9 cellular contexts compared by ENCODE assay signal in genomic region chr12:81668475-81668874, GRCh38.
DNase-seq lines count a peak whose midpoint lies in the region; ATAC-seq, FAIRE-seq and TF ChIP-seq lines count a peak whose summit lies in the region.
"Had no signal": no experiment of that assay in that cellular context is flagged by ENCODE, and none has a peak within 500 bp of the region (broad histone marks: within the 10 kb centered on the region; RNA-seq: fewer than 3 reads in every experiment).

No MANE protein-coding gene starts in this region.

- peak; percentile 29 for DNase-seq in activated CD4-positive, alpha-beta T cell treated with anti-CD3 and anti-CD28 coated beads for 36 hours
- DNase-seq in activated CD4-positive, alpha-beta T cell treated with anti-CD3 and anti-CD28 coated beads, Interleukin-2, amount 10 ng/mL, durations not matched to agents 24 days and 14 days: no peak
- DNase-seq in PC-3 (peak; percentile 52), keratinocyte (ENCODE audit: low read depth, low spot score) (peak; percentile 75), T-helper 17 cell (no peak), KBM-7 (no peak), right atrium auricular region (ENCODE audit: low spot score) (no peak)
- DNase-seq: heart right ventricle had no signal

- H3K27ac ChIP-seq in PC-3 (ENCODE audit: low read length) (no peak overlapping the region), keratinocyte (ENCODE audit: control insufficient read depth, insufficient read depth, low read length) (no peak overlapping the region), right atrium auricular region (no peak overlapping the region)
- H3K27ac ChIP-seq: heart right ventricle had no signal

- H3K79me2 ChIP-seq in PC-3 (ENCODE audit: low read length) (no peaks in the 10 kb centered on the region), keratinocyte (ENCODE audit: control insufficient read depth, insufficient read depth, low read length) (no peaks in the 10 kb centered on the region)

- no peak overlapping the region for H3K27ac Mint-ChIP-seq in activated CD4-positive, alpha-beta T cell treated with anti-CD3 and anti-CD28 coated beads for 36 hours
- no peak overlapping the region for H3K27ac Mint-ChIP-seq in activated CD4-positive, alpha-beta T cell treated with anti-CD3 and anti-CD28 coated beads, Interleukin-2, amount 10 ng/mL, durations not matched to agents 24 days and 14 days
- H3K27ac Mint-ChIP-seq in T-helper 17 cell: no peak overlapping the region

- H4K20me1 ChIP-seq in PC-3 (ENCODE audit: low read length) (no peaks in the 10 kb centered on the region), keratinocyte (ENCODE audit: control insufficient read depth, extremely low read depth, insufficient read depth, low read length) (no peaks in the 10 kb centered on the region)

- peaks cover 5% of the 10 kb centered on the region for H3K4me1 Mint-ChIP-seq in activated CD4-positive, alpha-beta T cell treated with anti-CD3 and anti-CD28 coated beads for 36 hours
- peaks cover 3% of the 10 kb centered on the region for H3K4me1 Mint-ChIP-seq in activated CD4-positive, alpha-beta T cell treated with anti-CD3 and anti-CD28 coated beads, Interleukin-2, amount 10 ng/mL, durations not matched to agents 24 days and 14 days
- no peaks in the 10 kb centered on the region for H3K4me1 Mint-ChIP-seq in T-helper 17 cell

- H3K4me2 ChIP-seq in PC-3 (ENCODE audit: low read length) (no peak overlapping the region), keratinocyte (ENCODE audit: control insufficient read depth, extremely low read depth, insufficient read depth, low read depth, low read length) (no peak overlapping the region)

- intact Hi-C loops in activated CD4-positive, alpha-beta T cell treated with anti-CD3 and anti-CD28 coated beads for 36 hours (cut with DNase I, micrococcal nuclease): loop anchor here (1.0 to 5.0 kb wide), 3 partner anchors 132 to 690 kb away; partner anchors contain the start of genes CCDC59 (in 1 of the 2) and METTL25 (in 1 of the 2)
- intact Hi-C loops in activated CD4-positive, alpha-beta T cell treated with anti-CD3 and anti-CD28 coated beads, Interleukin-2, amount 10 ng/mL, durations not matched to agents 24 days and 14 days (cut with micrococcal nuclease): no loop called here
- intact Hi-C loops in PC-3 (cut with micrococcal nuclease): no loop called here

- H3K27me3 Mint-ChIP-seq in activated CD4-positive, alpha-beta T cell treated with anti-CD3 and anti-CD28 coated beads for 36 hours: peaks cover 5% of the 10 kb centered on the region
- no peaks in the 10 kb centered on the region for H3K27me3 Mint-ChIP-seq in activated CD4-positive, alpha-beta T cell treated with anti-CD3 and anti-CD28 coated beads, Interleukin-2, amount 10 ng/mL, durations not matched to agents 24 days and 14 days
- no peaks in the 10 kb centered on the region for H3K27me3 Mint-ChIP-seq in T-helper 17 cell

- CTCF ChIA-PET in activated CD4-positive, alpha-beta T cell treated with anti-CD3 and anti-CD28 coated beads for 36 hours (lab: Charles Lee): no interaction called here
- CTCF ChIA-PET in PC-3 (lab: Charles Lee): no interaction called here

- peak; percentile 90 for FAIRE-seq in keratinocyte (lab: Jason Lieb, UNC)

- H3K9me2 ChIP-seq in PC-3 (replicated peaks; ENCODE audit: low read length): no peaks in the 10 kb centered on the region

- H3K4me3 Mint-ChIP-seq in activated CD4-positive, alpha-beta T cell treated with anti-CD3 and anti-CD28 coated beads for 36 hours: no peak overlapping the region
- H3K4me3 Mint-ChIP-seq in activated CD4-positive, alpha-beta T cell treated with anti-CD3 and anti-CD28 coated beads, Interleukin-2, amount 10 ng/mL, durations not matched to agents 24 days and 14 days: no peak overlapping the region
- no peak overlapping the region for H3K4me3 Mint-ChIP-seq in T-helper 17 cell

- H3K9me3 ChIP-seq in PC-3 (ENCODE audit: low read length) (0 out of 2 replicates have a peak, but pooled peaks cover 5% of the 10 kb centered on the region), keratinocyte (ENCODE audit: control insufficient read depth, low read depth, low read length) (no peaks in the 10 kb centered on the region), T-helper 17 cell (ENCODE audit: control insufficient read depth, low read length, poor library complexity, severe bottlenecking) (no peaks in the 10 kb centered on the region), right atrium auricular region (no peaks in the 10 kb centered on the region)
- H3K9me3 ChIP-seq: heart right ventricle had no signal

- TF ChIP-seq CTCF in PC-3 (conservative IDR thresholded peaks at IDR 0.05; ENCODE audit: low read depth, low read length) (no peak), keratinocyte (optimal IDR thresholded peaks at IDR 0.05 in 1 of 3, IDR thresholded peaks at IDR 0.05 in 1 of 3, conservative IDR thresholded peaks at IDR 0.05 in 1 of 3; ENCODE audit: extremely low read depth in 1 of 3, insufficient read depth in 2 of 3, low read length in 3 of 3) (no peak), right atrium auricular region (IDR thresholded peaks at IDR 0.05) (no peak)

- POLR2A ChIA-PET in activated CD4-positive, alpha-beta T cell treated with anti-CD3 and anti-CD28 coated beads for 36 hours (lab: Charles Lee): no interaction called here
- POLR2A ChIA-PET in PC-3 (lab: Charles Lee; ENCODE audit: unreplicated experiment): no interaction called here

- H3K9me3 Mint-ChIP-seq in activated CD4-positive, alpha-beta T cell treated with anti-CD3 and anti-CD28 coated beads for 36 hours (ENCODE audit: low read depth): peaks cover 2% of the 10 kb centered on the region
- H3K9me3 Mint-ChIP-seq in activated CD4-positive, alpha-beta T cell treated with anti-CD3 and anti-CD28 coated beads, Interleukin-2, amount 10 ng/mL, durations not matched to agents 24 days and 14 days: no peaks in the 10 kb centered on the region

- H3K36me3 ChIP-seq in PC-3 (ENCODE audit: low read depth, low read length): no peaks in the 10 kb centered on the region
- no peaks in the 10 kb centered on the region for H3K36me3 ChIP-seq in keratinocyte (ENCODE audit: control insufficient read depth in 2 of 2, extremely low read depth in 1 of 2, insufficient read depth in 2 of 2, low read length in 2 of 2)
- H3K36me3 ChIP-seq in right atrium auricular region: no peaks in the 10 kb centered on the region
- H3K36me3 ChIP-seq: heart right ventricle had no signal

- dilution Hi-C loops in keratinocyte (cut with MboI; ENCODE audit: extremely low pct_ligation_motif_present, low sequenced_read_pairs): no loop called here

- no peaks in the 10 kb centered on the region for H3F3A ChIP-seq in PC-3 (ENCODE audit: low read length, unreplicated experiment)

- peak; percentile 99 for ATAC-seq in activated CD4-positive, alpha-beta T cell treated with anti-CD3 and anti-CD28 coated beads for 36 hours
- ATAC-seq in HG02938 (IDR thresholded peaks at IDR 0.05; ENCODE audit: unreplicated experiment): peak; percentile 95
- ATAC-seq in PC-3: peak; percentile 45
- ATAC-seq in T-helper 17 cell: no peak

- no peaks in the 10 kb centered on the region for H3K36me3 Mint-ChIP-seq in activated CD4-positive, alpha-beta T cell treated with anti-CD3 and anti-CD28 coated beads for 36 hours (ENCODE audit: low read depth)
- H3K36me3 Mint-ChIP-seq in activated CD4-positive, alpha-beta T cell treated with anti-CD3 and anti-CD28 coated beads, Interleukin-2, amount 10 ng/mL, durations not matched to agents 24 days and 14 days (ENCODE audit: low read depth): no peaks in the 10 kb centered on the region
- H3K36me3 Mint-ChIP-seq in T-helper 17 cell (ENCODE audit: low read depth): no peaks in the 10 kb centered on the region

- BruUV-seq in PC-3 (replicated peaks; lab: Mats Ljungman, UMichigan): no TSS peak

- no peak overlapping the region for H3K9ac ChIP-seq in PC-3 (ENCODE audit: low read length)
- H3K9ac ChIP-seq in keratinocyte (ENCODE audit: control insufficient read depth, extremely low read depth, insufficient read depth, low read length): no peak overlapping the region

- H3K4me3 ChIP-seq in PC-3 (ENCODE audit: low read length) (no peak overlapping the region), keratinocyte (ENCODE audit: control insufficient read depth in 2 of 3, extremely low read depth in 1 of 3, insufficient read depth in 2 of 3, low read depth in 1 of 3, low read length in 3 of 3) (no peak overlapping the region), right atrium auricular region (no peak overlapping the region)
- H3K4me3 ChIP-seq: heart right ventricle had no signal

- no peaks in the 10 kb centered on the region for H3K27me3 ChIP-seq in PC-3 (ENCODE audit: low read length)
- H3K27me3 ChIP-seq in keratinocyte (ENCODE audit: control insufficient read depth, extremely low read depth, insufficient read depth, low read length): no peaks in the 10 kb centered on the region
- no peaks in the 10 kb centered on the region for H3K27me3 ChIP-seq in right atrium auricular region
- H3K27me3 ChIP-seq: heart right ventricle had no signal

- H3K4me1 ChIP-seq in PC-3 (ENCODE audit: insufficient read depth, low read length) (no peaks in the 10 kb centered on the region), keratinocyte (ENCODE audit: control insufficient read depth, extremely low read depth, insufficient read depth, low read length) (peaks cover 5% of the 10 kb centered on the region), right atrium auricular region (no peaks in the 10 kb centered on the region)
- H3K4me1 ChIP-seq: heart right ventricle had no signal

- in situ Hi-C loops in KBM-7 (cut with MboI; ENCODE audit: low pct_unique_long_range_greater_than_20kb, low sequenced_read_pairs): loop anchor here (25.0 kb wide), 1 partner anchor 669 kb away; no protein-coding TSS in a partner anchor

- H2AFZ ChIP-seq in PC-3 (ENCODE audit: low read length) (no peak overlapping the region), keratinocyte (ENCODE audit: control insufficient read depth, low read length) (no peak overlapping the region)

- H3K9me1 ChIP-seq in keratinocyte (ENCODE audit: control insufficient read depth, extremely low read depth, insufficient read depth, low read length): no peaks in the 10 kb centered on the region

Comparison
In these comparisons a context has a peak if more than half of its experiments do, and no peak if none do; other contexts are left out.
1. DNase-seq: peak in activated CD4-positive, alpha-beta T cell treated with anti-CD3 and anti-CD28 coated beads for 36 hours (single experiment), PC-3 (single experiment) and keratinocyte (single experiment); none in activated CD4-positive, alpha-beta T cell treated with anti-CD3 and anti-CD28 coated beads, Interleukin-2, amount 10 ng/mL, durations not matched to agents 24 days and 14 days (single experiment), T-helper 17 cell (0 of 3), KBM-7 (single experiment) and right atrium auricular region (single experiment).
2. intact Hi-C loops: an anchor here in activated CD4-positive, alpha-beta T cell treated with anti-CD3 and anti-CD28 coated beads for 36 hours (1.0 to 5.0 kb wide); none called in activated CD4-positive, alpha-beta T cell treated with anti-CD3 and anti-CD28 coated beads, Interleukin-2, amount 10 ng/mL, durations not matched to agents 24 days and 14 days and PC-3.